In the genomic region with DNA sequence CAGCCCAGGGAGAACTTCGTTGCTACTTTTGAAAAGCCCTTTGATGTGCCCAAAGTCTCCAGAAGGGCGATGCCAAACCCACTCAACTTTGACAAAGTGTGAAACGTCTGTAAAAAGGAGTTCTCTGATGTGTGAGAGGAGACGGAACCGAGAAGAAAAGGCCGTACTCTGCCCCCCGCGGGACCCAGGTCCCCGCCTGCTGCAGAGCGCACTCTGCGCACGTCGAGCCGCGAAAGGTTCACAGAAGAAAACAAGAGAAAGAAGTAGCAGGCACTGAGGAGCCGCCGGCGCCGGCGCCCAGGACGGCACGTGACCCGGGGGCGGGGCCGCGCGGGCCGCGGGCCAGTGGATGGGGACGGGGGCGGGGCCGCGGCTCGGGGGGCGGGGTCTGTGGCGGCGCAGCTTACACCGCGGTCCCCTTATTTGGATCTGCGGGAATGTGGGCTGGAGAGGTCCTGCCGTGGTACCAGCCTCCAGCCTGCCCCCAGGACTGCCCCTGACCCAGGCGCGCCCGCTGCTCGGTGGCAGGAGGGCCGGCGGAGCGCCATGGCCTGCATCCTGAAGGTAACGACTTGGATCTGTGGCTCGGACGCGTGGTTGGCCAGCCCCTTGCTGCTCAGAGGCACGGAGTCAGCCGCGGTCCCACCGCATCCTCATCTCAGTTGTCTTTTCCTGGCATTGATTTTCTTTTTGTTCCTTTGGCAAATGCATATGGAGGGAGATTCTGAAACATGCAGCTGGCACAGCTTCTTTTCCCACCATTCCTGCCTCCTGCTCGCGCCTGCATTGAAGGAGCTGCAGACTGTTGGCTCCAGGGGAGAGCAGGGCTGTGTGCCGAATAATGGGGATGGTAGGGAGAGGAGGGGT, we compare ENCODE assay signal across 8 cellular contexts. TPM values are rescaled to one million over a fixed set of nuclear protein-coding genes. Genes with fewer than 3 reads are reported as not detected.
DNase-seq lines count a peak whose midpoint lies in the region; ATAC-seq and TF ChIP-seq lines count a peak whose summit lies in the region.

Gene ST6GALNAC3 (plus strand): TSS at position 426 of the 867 bp plus-strand sequence.

- peak; percentile 83 for ATAC-seq in HG03342 (IDR thresholded peaks at IDR 0.05; ENCODE audit: unreplicated experiment)
- ATAC-seq in natural killer cell treated with Interleukin-12 subunit alpha and Interleukin-12 subunit beta and Interleukin-15 and Interleukin-18, amount 100 ng/mL, for 72 hours: peak; percentile 96
- ATAC-seq in stimulated activated naive B cell treated with anti-CD40 and anti-IgM and Interleukin-4, amounts not matched to agents 10 μg/mL and 1 μg/mL and 100 μg/mL, for 72 hours (replicated peaks): peak; percentile 82 to 90

- peaks cover 28% of the 10 kb centered on the region for H3K27me3 ChIP-seq in NT2/D1 (ENCODE audit: insufficient read depth, insufficient read length)

- H3K36me3 Mint-ChIP-seq in natural killer cell treated with Interleukin-12 subunit alpha and Interleukin-12 subunit beta and Interleukin-15 and Interleukin-18, amount 100 ng/mL, for 72 hours: no peaks in the 10 kb centered on the region
- H3K36me3 Mint-ChIP-seq in stimulated activated naive B cell treated with anti-CD40 and anti-IgM and Interleukin-4, amounts not matched to agents 10 μg/mL and 1 μg/mL and 100 μg/mL, for 72 hours: peaks cover 0 to under 1% of the 10 kb centered on the region in 2 donors

- H3K27ac Mint-ChIP-seq in natural killer cell treated with Interleukin-12 subunit alpha and Interleukin-12 subunit beta and Interleukin-15 and Interleukin-18, amount 100 ng/mL, for 72 hours: no peak within 1 kb of the TSS
- H3K27ac Mint-ChIP-seq in stimulated activated naive B cell treated with anti-CD40 and anti-IgM and Interleukin-4, amounts not matched to agents 10 μg/mL and 1 μg/mL and 100 μg/mL, for 72 hours: peak within 1 kb of the TSS; percentile 96

- peak; percentile 90 for DNase-seq in AG20443 (ENCODE audit: low spot score)
- peak; percentile 62 for DNase-seq in NT2/D1 (ENCODE audit: low read depth, low spot score)
- peak; percentile 60 for DNase-seq in activated T-helper 9 cell treated with anti-CD3 and anti-CD28 coated beads, Interleukin-2, amount 50 U/mL, for 16 hours (ENCODE audit: low read depth)
- DNase-seq in fibroblast of pulmonary artery (ENCODE audit: low read depth): peak; percentile 64
- DNase-seq in natural killer cell treated with Interleukin-12 subunit alpha and Interleukin-12 subunit beta and Interleukin-15 and Interleukin-18, amount 100 ng/mL, for 72 hours (ENCODE audit: low spot score): peak; percentile 73
- peak; percentile 70 for DNase-seq in stimulated activated naive B cell treated with anti-CD40 and anti-IgM and Interleukin-4, amounts not matched to agents 10 μg/mL and 1 μg/mL and 100 μg/mL, for 72 hours

- no peaks in the 10 kb centered on the region for H3K9me3 Mint-ChIP-seq in natural killer cell treated with Interleukin-12 subunit alpha and Interleukin-12 subunit beta and Interleukin-15 and Interleukin-18, amount 100 ng/mL, for 72 hours
- no peaks in the 10 kb centered on the region for H3K9me3 Mint-ChIP-seq in stimulated activated naive B cell treated with anti-CD40 and anti-IgM and Interleukin-4, amounts not matched to agents 10 μg/mL and 1 μg/mL and 100 μg/mL, for 72 hours

- H3K4me3 ChIP-seq in NT2/D1 (ENCODE audit: insufficient read length, low read depth) (peak within 1 kb of the TSS; percentile 98), fibroblast of pulmonary artery (replicated peaks; ENCODE audit: low read depth, low read length) (peak within 1 kb of the TSS; percentile 73)

- peaks cover 10 to 14% of the 10 kb centered on the region in 2 donors for H3K4me1 Mint-ChIP-seq in natural killer cell treated with Interleukin-12 subunit alpha and Interleukin-12 subunit beta and Interleukin-15 and Interleukin-18, amount 100 ng/mL, for 72 hours (ENCODE audit: low read depth in 2 of 2)
- H3K4me1 Mint-ChIP-seq in stimulated activated naive B cell treated with anti-CD40 and anti-IgM and Interleukin-4, amounts not matched to agents 10 μg/mL and 1 μg/mL and 100 μg/mL, for 72 hours: peaks cover 29 to 37% of the 10 kb centered on the region in 2 donors

- peaks cover 3 to 42% of the 10 kb centered on the region in 2 donors for H3K27me3 Mint-ChIP-seq in natural killer cell treated with Interleukin-12 subunit alpha and Interleukin-12 subunit beta and Interleukin-15 and Interleukin-18, amount 100 ng/mL, for 72 hours
- H3K27me3 Mint-ChIP-seq in stimulated activated naive B cell treated with anti-CD40 and anti-IgM and Interleukin-4, amounts not matched to agents 10 μg/mL and 1 μg/mL and 100 μg/mL, for 72 hours: no peaks in the 10 kb centered on the region

- TF ChIP-seq CTCF in fibroblast of pulmonary artery (IDR thresholded peaks at IDR 0.05; ENCODE audit: low read length, missing control alignments): no peak

- peak within 1 kb of the TSS; percentile 90 for H3K4me3 Mint-ChIP-seq in natural killer cell treated with Interleukin-12 subunit alpha and Interleukin-12 subunit beta and Interleukin-15 and Interleukin-18, amount 100 ng/mL, for 72 hours
- H3K4me3 Mint-ChIP-seq in stimulated activated naive B cell treated with anti-CD40 and anti-IgM and Interleukin-4, amounts not matched to agents 10 μg/mL and 1 μg/mL and 100 μg/mL, for 72 hours: peak within 1 kb of the TSS; percentile 93 to 96

- H3K4me1 ChIP-seq in NT2/D1 (ENCODE audit: insufficient read depth, insufficient read length): peaks cover 2% of the 10 kb centered on the region

- peak within 1 kb of the TSS; percentile 81 for H3K9ac ChIP-seq in NT2/D1 (ENCODE audit: insufficient read length, low read depth)

- no peaks in the 10 kb centered on the region for H3K36me3 ChIP-seq in NT2/D1 (ENCODE audit: insufficient read depth, insufficient read length, low read length)

- H3K9me3 ChIP-seq in NT2/D1 (ENCODE audit: insufficient read depth, low read length): no peaks in the 10 kb centered on the region

- TF ChIP-seq POLR2A in GM19193 (IDR thresholded peaks at IDR 0.05; ENCODE audit: extremely low read depth, insufficient read depth, insufficient read length): peak; percentile 37

RNA-seq across cellular contexts. Expression of gene ST6GALNAC3, which starts in this region (rescaled TPM):
- total RNA-seq in natural killer cell treated with Interleukin-12 subunit alpha and Interleukin-12 subunit beta and Interleukin-15 and Interleukin-18, amount 100 ng/mL, for 72 hours: under 1 TPM in 1 of 2 donors, not detected in 1; 0.28 TPM

Comparison
In these comparisons a context has a peak if more than half of its experiments do, and no peak if none do; other contexts are left out.
1. Peak in every context shown above with its lines: DNase-seq, ATAC-seq and H3K4me3 ChIP-seq.
2. Peak in DNase-seq and ATAC-seq in natural killer cell treated with Interleukin-12 subunit alpha and Interleukin-12 subunit beta and Interleukin-15 and Interleukin-18, amount 100 ng/mL, for 72 hours; RNA of the gene not detected or under 1 TPM.